ENCODE assay signal across 8 cellular contexts in genomic region chr12:7970475-7971252, GRCh38. TPM values are rescaled to one million over a fixed set of nuclear protein-coding genes. Genes with fewer than 3 reads are reported as not detected.
DNase-seq lines count a peak whose midpoint lies in the region; ATAC-seq and TF ChIP-seq lines count a peak whose summit lies in the region.

No MANE protein-coding gene starts in this region.

- peaks cover 31% of the 10 kb centered on the region for H3K4me1 Mint-ChIP-seq in activated CD4-positive, alpha-beta T cell treated with anti-CD3 and anti-CD28 coated beads for 36 hours

- H3K9me3 Mint-ChIP-seq in activated CD4-positive, alpha-beta T cell treated with anti-CD3 and anti-CD28 coated beads for 36 hours (ENCODE audit: low read depth), result no peaks in the 10 kb centered on the region

- peak overlapping the region; percentile 68 for H3K27ac ChIP-seq in layer of hippocampus (ENCODE audit: low read depth, low read length)

- TF ChIP-seq CTCF in choroid plexus epithelial cell (conservative IDR thresholded peaks at IDR 0.05; ENCODE audit: low read depth, low read length), result peak; percentile 31

- peak overlapping the region; percentile 99 for H3K27ac Mint-ChIP-seq in activated CD4-positive, alpha-beta T cell treated with anti-CD3 and anti-CD28 coated beads for 36 hours

- ATAC-seq in GM18511 (IDR thresholded peaks at IDR 0.05; ENCODE audit: unreplicated experiment) (peak; percentile 91), HG03025 (IDR thresholded peaks at IDR 0.05; ENCODE audit: low FRiP score, unreplicated experiment) (peak; percentile 89)
- peak; percentile 81 for ATAC-seq in activated CD4-positive, alpha-beta T cell treated with anti-CD3 and anti-CD28 coated beads for 36 hours

- no peaks in the 10 kb centered on the region for H3K27me3 ChIP-seq in layer of hippocampus (ENCODE audit: control insufficient read depth, insufficient read depth, low read length)

- intact Hi-C loops in activated CD4-positive, alpha-beta T cell treated with anti-CD3 and anti-CD28 coated beads for 36 hours (cut with DNase I, micrococcal nuclease), result loop anchor here (1.0 to 2.0 kb wide), 8 partner anchors 10 to 272 kb away; partner anchors contain the start of genes NECAP1 (in 1 of the 2) and SLC2A3 (in 1 of the 2)

- DNase-seq in 8988T (peak; percentile 65), NCI-H2227 (lab: John Stamatoyannopoulos, UW; ENCODE audit: unreplicated experiment) (peak; percentile 93), choroid plexus epithelial cell (ENCODE audit: low read depth) (peak; percentile 97)
- DNase-seq in activated CD4-positive, alpha-beta T cell treated with anti-CD3 and anti-CD28 coated beads for 36 hours, result peak; percentile 94
- DNase-seq in stimulated activated CD4-positive, alpha-beta T cell treated with anti-CD3 and anti-CD28 coated beads, Interleukin-1b, Interleukin-23, amount 100 ng/mL, for 4 hours (ENCODE audit: low read depth in 2 of 2), result peak; percentile 75 to 88

- POLR2A ChIA-PET in activated CD4-positive, alpha-beta T cell treated with anti-CD3 and anti-CD28 coated beads for 36 hours (lab: Charles Lee), result interaction anchor here (0.6 to 2.1 kb wide), 11 partner anchors 10 to 108 kb away, joined by 3 to 21 read pairs (median 7); partner anchors contain the start of gene SLC2A3

- H3K36me3 Mint-ChIP-seq in activated CD4-positive, alpha-beta T cell treated with anti-CD3 and anti-CD28 coated beads for 36 hours (ENCODE audit: low read depth), result peaks cover 29% of the 10 kb centered on the region

- H3K4me3 ChIP-seq in choroid plexus epithelial cell (ENCODE audit: low read depth, low read length), result peak overlapping the region; percentile 63

- no peaks in the 10 kb centered on the region for H3K27me3 Mint-ChIP-seq in activated CD4-positive, alpha-beta T cell treated with anti-CD3 and anti-CD28 coated beads for 36 hours

- CTCF ChIA-PET in activated CD4-positive, alpha-beta T cell treated with anti-CD3 and anti-CD28 coated beads for 36 hours (lab: Charles Lee), result interaction anchor here (0.6 to 13.0 kb wide), 11 partner anchors 11 to 111 kb away, joined by 3 to 210 read pairs (median 3); partner anchors contain the start of gene SLC2A3

- H3K4me3 Mint-ChIP-seq in activated CD4-positive, alpha-beta T cell treated with anti-CD3 and anti-CD28 coated beads for 36 hours, result peak overlapping the region; percentile 80

RNA-seq across cellular contexts. Expression of gene SLC2A3, which starts 34.7 kb away (rescaled TPM):
- total RNA-seq in activated CD4-positive, alpha-beta T cell treated with anti-CD3 and anti-CD28 coated beads for 36 hours, result 100 to 1,000 TPM; 396 to 511 TPM

Comparison
In these comparisons a context has a peak if more than half of its experiments do, and no peak if none do; other contexts are left out.
1. Peak in every context shown above with its lines: DNase-seq, ATAC-seq, H3K4me3 ChIP-seq and H3K27ac ChIP-seq.